Comparison of ENCODE assay signal across 1 cellular context in the genomic region with DNA sequence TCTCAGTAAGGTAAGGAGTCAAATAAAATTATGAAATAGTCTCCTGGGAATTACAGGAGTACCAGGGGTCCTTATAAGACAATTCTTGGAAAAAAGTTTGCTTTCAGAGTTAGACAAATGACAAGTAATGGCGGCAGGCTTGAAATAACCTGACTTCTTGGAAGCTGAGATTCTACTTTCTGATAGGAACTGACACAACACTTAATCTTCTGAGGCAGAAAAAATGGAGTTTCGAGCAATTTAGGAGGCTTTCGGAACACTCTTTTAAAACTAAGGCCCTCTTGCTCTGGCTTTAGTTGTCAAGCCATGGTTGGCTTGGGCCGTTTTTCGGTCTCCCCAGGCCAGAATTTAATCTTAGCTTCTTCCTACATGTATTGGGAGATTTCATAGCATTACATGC.
TF ChIP-seq lines count a peak whose summit lies in the region.

No MANE protein-coding gene starts in this region.

TF ChIP-seq in neural cell, 6 proteins besides CTCF, POLR2A, EP300 and RAD21 (continued from another document):
- TF ChIP-seq, protein P1, sequence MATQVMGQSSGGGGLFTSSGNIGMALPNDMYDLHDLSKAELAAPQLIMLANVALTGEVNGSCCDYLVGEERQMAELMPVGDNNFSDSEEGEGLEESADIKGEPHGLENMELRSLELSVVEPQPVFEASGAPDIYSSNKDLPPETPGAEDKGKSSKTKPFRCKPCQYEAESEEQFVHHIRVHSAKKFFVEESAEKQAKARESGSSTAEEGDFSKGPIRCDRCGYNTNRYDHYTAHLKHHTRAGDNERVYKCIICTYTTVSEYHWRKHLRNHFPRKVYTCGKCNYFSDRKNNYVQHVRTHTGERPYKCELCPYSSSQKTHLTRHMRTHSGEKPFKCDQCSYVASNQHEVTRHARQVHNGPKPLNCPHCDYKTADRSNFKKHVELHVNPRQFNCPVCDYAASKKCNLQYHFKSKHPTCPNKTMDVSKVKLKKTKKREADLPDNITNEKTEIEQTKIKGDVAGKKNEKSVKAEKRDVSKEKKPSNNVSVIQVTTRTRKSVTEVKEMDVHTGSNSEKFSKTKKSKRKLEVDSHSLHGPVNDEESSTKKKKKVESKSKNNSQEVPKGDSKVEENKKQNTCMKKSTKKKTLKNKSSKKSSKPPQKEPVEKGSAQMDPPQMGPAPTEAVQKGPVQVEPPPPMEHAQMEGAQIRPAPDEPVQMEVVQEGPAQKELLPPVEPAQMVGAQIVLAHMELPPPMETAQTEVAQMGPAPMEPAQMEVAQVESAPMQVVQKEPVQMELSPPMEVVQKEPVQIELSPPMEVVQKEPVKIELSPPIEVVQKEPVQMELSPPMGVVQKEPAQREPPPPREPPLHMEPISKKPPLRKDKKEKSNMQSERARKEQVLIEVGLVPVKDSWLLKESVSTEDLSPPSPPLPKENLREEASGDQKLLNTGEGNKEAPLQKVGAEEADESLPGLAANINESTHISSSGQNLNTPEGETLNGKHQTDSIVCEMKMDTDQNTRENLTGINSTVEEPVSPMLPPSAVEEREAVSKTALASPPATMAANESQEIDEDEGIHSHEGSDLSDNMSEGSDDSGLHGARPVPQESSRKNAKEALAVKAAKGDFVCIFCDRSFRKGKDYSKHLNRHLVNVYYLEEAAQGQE (IDR thresholded peaks at IDR 0.05; ENCODE audit: borderline replicate concordance), result no peak
- no peak for TF ChIP-seq MXI1 (conservative IDR thresholded peaks at IDR 0.05; ENCODE audit: poor library complexity, severe bottlenecking)
